ENCODE assay signal across 8 cellular contexts in the genomic region with DNA sequence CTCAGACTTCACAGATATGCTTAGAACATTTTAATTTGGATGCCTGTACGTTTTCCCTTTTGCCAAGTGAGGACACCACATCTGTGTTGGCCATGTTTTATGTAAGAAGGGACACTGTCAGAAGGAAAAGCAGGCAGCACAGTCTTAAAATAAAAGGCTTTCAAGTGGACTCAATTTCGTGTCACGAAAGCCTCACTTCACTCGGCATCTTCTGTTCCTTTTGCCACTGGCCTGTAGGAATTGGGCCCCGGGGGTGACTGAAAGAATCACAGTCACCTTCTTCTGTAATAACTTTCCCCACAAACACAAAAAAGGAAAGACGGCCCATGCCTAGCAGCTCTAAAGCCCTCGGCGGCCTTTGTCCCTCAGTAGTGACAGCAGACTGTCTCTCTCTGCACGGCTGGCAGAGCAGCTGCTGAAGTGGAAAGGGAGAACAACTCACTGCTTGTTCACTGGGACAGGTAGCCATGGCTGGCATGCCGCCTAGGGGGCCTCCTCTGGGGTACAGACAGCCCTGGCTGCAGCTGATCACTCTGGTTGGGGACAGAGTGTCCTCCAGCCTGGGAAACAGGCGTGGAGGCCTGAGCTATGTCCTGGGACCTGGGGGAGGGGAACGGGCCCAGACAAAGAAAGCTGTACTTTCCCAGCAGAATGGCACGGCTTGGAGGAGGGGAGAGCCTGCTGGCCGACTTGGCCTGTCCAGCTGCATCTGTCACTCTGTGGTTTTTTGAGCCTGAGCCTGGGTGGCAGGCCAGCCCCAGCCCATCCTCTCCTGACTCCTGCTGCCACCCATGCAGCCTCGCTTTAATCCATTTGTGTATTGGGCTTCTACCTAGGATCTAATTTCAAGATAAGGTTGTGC. TPM values are rescaled to one million over a fixed set of nuclear protein-coding genes. Genes with fewer than 3 reads are reported as not detected.
DNase-seq lines count a peak whose midpoint lies in the region; ATAC-seq and TF ChIP-seq lines count a peak whose summit lies in the region.

No MANE protein-coding gene starts in this region.

- H3K36me3 ChIP-seq in muscle layer of duodenum (ENCODE audit: control insufficient read depth in 1 of 2, insufficient read depth in 2 of 2, low read length in 2 of 2), result no peaks in the 10 kb centered on the region
- H3K36me3 ChIP-seq in brain microvascular endothelial cell (replicated peaks), result no peaks in the 10 kb centered on the region

- DNase-seq in activated CD8-positive, alpha-beta memory T cell treated with anti-CD3 and anti-CD28 coated beads for 24 hours, result peak; percentile 38
- DNase-seq in activated CD8-positive, alpha-beta memory T cell treated with anti-CD3 and anti-CD28 coated beads, Interleukin-2, amount 50 U/mL, for 48 hours, result no peak
- DNase-seq in dorsolateral prefrontal cortex (peak; percentile 82 to 98 (median 94)), brain microvascular endothelial cell (no peak), NCI-H1092 treated with DMSO at 0.1 percent for 48 hours (lab: John Stamatoyannopoulos, UW) (no peak)

- in situ Hi-C loops in brain microvascular endothelial cell (cut with HindIII; ENCODE audit: low pct_ligation_motif_present, low sequenced_read_pairs), result no loop called here

- intact Hi-C loops in dorsolateral prefrontal cortex (cut with DNase I), result no loop called here

- H3K27ac ChIP-seq in dorsolateral prefrontal cortex (peak overlapping the region; percentile 85 to 99 (median 97)), muscle layer of duodenum (ENCODE audit: low read length) (peak overlapping the region; percentile 64), brain microvascular endothelial cell (no peak overlapping the region)

- H3K9me3 ChIP-seq in muscle layer of duodenum (ENCODE audit: control insufficient read depth in 1 of 2, low read length in 2 of 2), result no peaks in the 10 kb centered on the region

- no peaks in the 10 kb centered on the region for H3K27me3 ChIP-seq in dorsolateral prefrontal cortex
- no peaks in the 10 kb centered on the region for H3K27me3 ChIP-seq in muscle layer of duodenum (ENCODE audit: low read depth, low read length)
- H3K27me3 ChIP-seq in brain microvascular endothelial cell (replicated peaks), result no peaks in the 10 kb centered on the region

- TF ChIP-seq CTCF in dorsolateral prefrontal cortex (IDR thresholded peaks at IDR 0.05 in 54 of 56, conservative IDR thresholded peaks at IDR 0.05 in 2 of 56; ENCODE audit: low read depth in 1 of 56, partially characterized antibody in 56 of 56) (peak in 24 of 56 donors; percentile 5 to 47 (median 28)), brain microvascular endothelial cell (IDR thresholded peaks at IDR 0.05; ENCODE audit: low read depth, low read length, missing control alignments) (no peak)

- H3K4me3 ChIP-seq in dorsolateral prefrontal cortex (peak overlapping the region in 58 of 59 donors; percentile 1 to 99 (median 86)), muscle layer of duodenum (ENCODE audit: low read depth in 1 of 2, low read length in 2 of 2) (peak overlapping the region; percentile 2 to 13), brain microvascular endothelial cell (ENCODE audit: low read depth, low read length) (no peak overlapping the region)

- peaks cover 27 to 53% of the 10 kb centered on the region in 2 donors for H3K4me1 ChIP-seq in muscle layer of duodenum (ENCODE audit: control insufficient read depth in 1 of 2, insufficient read depth in 2 of 2, low read length in 2 of 2)

- ATAC-seq in GM19328 (IDR thresholded peaks at IDR 0.05; ENCODE audit: unreplicated experiment) (no peak), GM21423 (IDR thresholded peaks at IDR 0.05; ENCODE audit: unreplicated experiment) (no peak)

RNA-seq across cellular contexts. Expression of a gene that starts 4.4 kb away (rescaled TPM):
- total RNA-seq in dorsolateral prefrontal cortex, result 100 to 1,000 TPM in 81 of 120 experiments, 10 to 100 TPM in 39; 54.6 to 175 (median 111) TPM

RNA-seq across cellular contexts. Expression of a gene that starts 14.6 kb away (rescaled TPM):
- total RNA-seq in dorsolateral prefrontal cortex, result 100 to 1,000 TPM in 23 of 120 experiments, 10 to 100 TPM in 91, 1 to 10 TPM in 6; 8.1 to 234 (median 44.3) TPM

RNA-seq across cellular contexts. Expression of a gene that starts 36.7 kb away (rescaled TPM):
- total RNA-seq in dorsolateral prefrontal cortex, result 10 to 100 TPM in 117 of 120 experiments, 1 to 10 TPM in 3; 9.2 to 20.9 (median 14.1) TPM

RNA-seq across cellular contexts. Expression of a gene that starts 52.9 kb away (rescaled TPM):
- total RNA-seq in dorsolateral prefrontal cortex, result under 1 TPM in 7 of 120 experiments, not detected in 113; 0.13 to 0.46 (median 0.18) TPM

Comparison
In these comparisons a context has a peak if more than half of its experiments do, and no peak if none do; other contexts are left out.
1. DNase-seq: peak in activated CD8-positive, alpha-beta memory T cell treated with anti-CD3 and anti-CD28 coated beads for 24 hours (single experiment) and dorsolateral prefrontal cortex (10 of 10); none in activated CD8-positive, alpha-beta memory T cell treated with anti-CD3 and anti-CD28 coated beads, Interleukin-2, amount 50 U/mL, for 48 hours (single experiment), brain microvascular endothelial cell (single experiment) and NCI-H1092 treated with DMSO at 0.1 percent for 48 hours (single experiment).